In genomic region chr20:11229772-11230171, GRCh38 we compare ENCODE assay signal across 7 cellular contexts.
A peak's percentile ranks its signal among the peaks of the same experiment; 100 is the strongest.
DNase-seq lines count a peak whose midpoint lies in the region; ATAC-seq and TF ChIP-seq lines count a peak whose summit lies in the region.

No MANE protein-coding gene starts in this region.

- DNase-seq in HuH-7.5 (ENCODE audit: low spot score) (peak; percentile 19), iris pigment epithelial cell (ENCODE audit: low read depth) (peak; percentile 96), transverse colon (peak; percentile 8), NCI-H2171 treated with DMSO at 0.1 percent for 48 hours (lab: John Stamatoyannopoulos, UW) (no peak)
- no peak for DNase-seq in activated CD4-positive, alpha-beta T cell treated with anti-CD3 and anti-CD28 coated beads for 1 hour

- ATAC-seq in HG03354 (IDR thresholded peaks at IDR 0.05; ENCODE audit: poor library complexity, severe bottlenecking, unreplicated experiment) = no peak

- TF ChIP-seq EP300 in transverse colon (IDR thresholded peaks at IDR 0.05; ENCODE audit: low read depth) = no peak

- intact Hi-C loops in transverse colon (cut with DNase I; ENCODE audit: low total_unique reads) = no loop called here

- no peaks in the 10 kb centered on the region for H3K36me3 ChIP-seq in transverse colon

- TF ChIP-seq POLR2A in transverse colon (IDR thresholded peaks at IDR 0.05) = no peak

- in situ Hi-C loops in transverse colon (cut with MboI; ENCODE audit: low pct_ligation_motif_present in 1 of 4, low pct_unique_long_range_greater_than_20kb in 1 of 4, low sequenced_read_pairs in 3 of 4) = no loop called here

- WGBS in transverse colon (ENCODE audit: low coverage in 1 of 2), 2 donors = 54% methylated on average over 3 of the region's 3 CpGs; no CpG with 5 or more reads in 1 of the 2 donors

- peaks cover 0 to 5% (median 0%) of the 10 kb centered on the region in 4 donors for H3K4me1 ChIP-seq in transverse colon

- H3K9me3 ChIP-seq in transverse colon = no peaks in the 10 kb centered on the region

- TF ChIP-seq CTCF in VCaP (conservative IDR thresholded peaks at IDR 0.05) (peak; percentile 73), transverse colon (IDR thresholded peaks at IDR 0.05) (no peak)

- no peaks in the 10 kb centered on the region for H3K27me3 ChIP-seq in transverse colon

- H3K4me3 ChIP-seq in transverse colon = no peak overlapping the region

- H3K27ac ChIP-seq in VCaP (no peak overlapping the region), transverse colon (peak overlapping the region in 1 of 4 donors; percentile 33)

Comparison
In these comparisons a context has a peak if more than half of its experiments do, and no peak if none do; other contexts are left out.
1. DNase-seq: peak in HuH-7.5 (single experiment), iris pigment epithelial cell (single experiment) and transverse colon (single experiment); none in activated CD4-positive, alpha-beta T cell treated with anti-CD3 and anti-CD28 coated beads for 1 hour (single experiment) and NCI-H2171 treated with DMSO at 0.1 percent for 48 hours (single experiment).